ENCODE assay signal across 2 cellular contexts in the genomic region with DNA sequence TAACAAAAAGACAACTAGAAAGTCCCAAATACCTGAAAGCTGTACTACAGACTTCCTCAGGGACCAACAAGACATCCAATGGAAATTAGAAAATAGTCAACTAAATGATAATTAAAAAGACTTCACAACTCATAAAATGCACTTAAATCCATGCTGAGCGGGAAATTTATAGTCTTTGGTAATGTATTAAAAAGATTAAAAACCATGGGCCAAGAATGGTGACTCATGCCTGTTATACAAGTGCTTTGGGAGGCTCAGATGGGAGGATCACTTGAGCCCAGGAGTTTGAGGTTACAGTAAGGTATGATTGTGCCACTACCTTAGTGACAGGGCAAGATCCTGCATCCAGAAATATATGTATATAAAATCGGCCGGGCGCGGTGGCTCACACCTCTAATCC.
TF ChIP-seq lines count a peak whose summit lies in the region.

No MANE protein-coding gene starts in this region.

TF ChIP-seq in A549, 52 proteins besides CTCF, POLR2A, EP300 and RAD21 (continued from another document):
- TF ChIP-seq FOSL2 (IDR thresholded peaks at IDR 0.05) (no peak), FOSL2 (CRISPR knock-in tag; IDR thresholded peaks at IDR 0.05) (peak; percentile 32), RFX5 (IDR thresholded peaks at IDR 0.05) (no peak), MYC (IDR thresholded peaks at IDR 0.05; ENCODE audit: borderline replicate concordance, low read length) (no peak), HOXA7 (CRISPR knock-in tag; IDR thresholded peaks at IDR 0.05) (no peak)
TF ChIP-seq in A549: peak in this region for 1.

TF ChIP-seq in HEK293, 187 proteins besides CTCF, POLR2A, EP300 and RAD21 (continued from another document):
- no peak for TF ChIP-seq ZNF148 (tag by site-specific recombination; IDR thresholded peaks at IDR 0.05; ENCODE audit: borderline replicate concordance)
- no peak for TF ChIP-seq SP3 (tag by site-specific recombination; IDR thresholded peaks at IDR 0.05)
- TF ChIP-seq RBAK (tag by site-specific recombination; IDR thresholded peaks at IDR 0.05), result no peak
- no peak for TF ChIP-seq GLIS1 (tag by site-specific recombination; IDR thresholded peaks at IDR 0.05)
- TF ChIP-seq HIC1 (tag by site-specific recombination; IDR thresholded peaks at IDR 0.05), result peak; percentile 66
- TF ChIP-seq BCL6B (tag by site-specific recombination; IDR thresholded peaks at IDR 0.05), result no peak
- no peak for TF ChIP-seq ZNF324 (tag by site-specific recombination; IDR thresholded peaks at IDR 0.05)
- no peak for TF ChIP-seq ZSCAN4 (tag by site-specific recombination; IDR thresholded peaks at IDR 0.05)
- TF ChIP-seq ZNF792 (tag by site-specific recombination; IDR thresholded peaks at IDR 0.05), result no peak
- no peak for TF ChIP-seq ZBTB6 (tag by site-specific recombination; IDR thresholded peaks at IDR 0.05)
- TF ChIP-seq ZNF785 (tag by site-specific recombination; IDR thresholded peaks at IDR 0.05), result no peak
- TF ChIP-seq ZNF248 (tag by site-specific recombination; IDR thresholded peaks at IDR 0.05), result no peak
- no peak for TF ChIP-seq OVOL3 (tag by site-specific recombination; IDR thresholded peaks at IDR 0.05)
- TF ChIP-seq EGR2 (tag by site-specific recombination; IDR thresholded peaks at IDR 0.05; ENCODE audit: low read depth), result no peak
- no peak for TF ChIP-seq ZNF292 (tag by site-specific recombination; IDR thresholded peaks at IDR 0.05; ENCODE audit: borderline replicate concordance, low read depth)
- TF ChIP-seq, protein P1, sequence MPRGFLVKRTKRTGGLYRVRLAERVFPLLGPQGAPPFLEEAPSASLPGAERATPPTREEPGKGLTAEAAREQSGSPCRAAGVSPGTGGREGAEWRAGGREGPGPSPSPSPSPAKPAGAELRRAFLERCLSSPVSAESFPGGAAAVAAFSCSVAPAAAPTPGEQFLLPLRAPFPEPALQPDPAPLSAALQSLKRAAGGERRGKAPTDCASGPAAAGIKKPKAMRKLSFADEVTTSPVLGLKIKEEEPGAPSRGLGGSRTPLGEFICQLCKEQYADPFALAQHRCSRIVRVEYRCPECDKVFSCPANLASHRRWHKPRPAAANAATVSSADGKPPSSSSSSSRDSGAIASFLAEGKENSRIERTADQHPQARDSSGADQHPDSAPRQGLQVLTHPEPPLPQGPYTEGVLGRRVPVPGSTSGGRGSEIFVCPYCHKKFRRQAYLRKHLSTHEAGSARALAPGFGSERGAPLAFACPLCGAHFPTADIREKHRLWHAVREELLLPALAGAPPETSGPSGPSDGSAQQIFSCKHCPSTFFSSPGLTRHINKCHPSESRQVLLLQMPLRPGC (tag by site-specific recombination; IDR thresholded peaks at IDR 0.05), result no peak
- TF ChIP-seq ZNF157 (tag by site-specific recombination; IDR thresholded peaks at IDR 0.05), result no peak
- peak; percentile 81 for TF ChIP-seq PRDM6 (tag by site-specific recombination; IDR thresholded peaks at IDR 0.05)
- TF ChIP-seq SP7 (tag by site-specific recombination; IDR thresholded peaks at IDR 0.05), result no peak
- no peak for TF ChIP-seq ZNF777 (tag by site-specific recombination; IDR thresholded peaks at IDR 0.05; ENCODE audit: borderline replicate concordance)
- TF ChIP-seq ZNF223 (tag by site-specific recombination; IDR thresholded peaks at IDR 0.05), result no peak
- TF ChIP-seq ZNF600 (tag by site-specific recombination; IDR thresholded peaks at IDR 0.05), result no peak
- no peak for TF ChIP-seq ZFP41 (tag by site-specific recombination; IDR thresholded peaks at IDR 0.05; ENCODE audit: borderline replicate concordance)
- peak; percentile 93 for TF ChIP-seq WT1 (tag by site-specific recombination; IDR thresholded peaks at IDR 0.05)
- TF ChIP-seq, protein P2, sequence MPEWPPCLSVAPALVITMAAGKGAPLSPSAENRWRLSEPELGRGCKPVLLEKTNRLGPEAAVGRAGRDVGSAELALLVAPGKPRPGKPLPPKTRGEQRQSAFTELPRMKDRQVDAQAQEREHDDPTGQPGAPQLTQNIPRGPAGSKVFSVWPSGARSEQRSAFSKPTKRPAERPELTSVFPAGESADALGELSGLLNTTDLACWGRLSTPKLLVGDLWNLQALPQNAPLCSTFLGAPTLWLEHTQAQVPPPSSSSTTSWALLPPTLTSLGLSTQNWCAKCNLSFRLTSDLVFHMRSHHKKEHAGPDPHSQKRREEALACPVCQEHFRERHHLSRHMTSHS (tag by site-specific recombination; IDR thresholded peaks at IDR 0.05), result no peak
- no peak for TF ChIP-seq ZNF707 (tag by site-specific recombination; IDR thresholded peaks at IDR 0.05)
- TF ChIP-seq ZFP69B (tag by site-specific recombination; IDR thresholded peaks at IDR 0.05), result no peak
- TF ChIP-seq ZNF423 (tag by site-specific recombination; IDR thresholded peaks at IDR 0.05), result no peak
- TF ChIP-seq ZNF48 (tag by site-specific recombination; IDR thresholded peaks at IDR 0.05), result no peak
- no peak for TF ChIP-seq SALL2 (tag by site-specific recombination; IDR thresholded peaks at IDR 0.05; ENCODE audit: borderline replicate concordance)
- no peak for TF ChIP-seq GFI1B (tag by site-specific recombination; IDR thresholded peaks at IDR 0.05)
- peak; percentile 64 for TF ChIP-seq KLF8 (tag by site-specific recombination; IDR thresholded peaks at IDR 0.05)
- TF ChIP-seq BCL11B (tag by site-specific recombination; IDR thresholded peaks at IDR 0.05; ENCODE audit: low read depth), result 0 out of 2 replicates have a peak, but pooled peaks have one; percentile 33
- TF ChIP-seq ZNF610 (tag by site-specific recombination; IDR thresholded peaks at IDR 0.05; ENCODE audit: borderline replicate concordance), result no peak
- no peak for TF ChIP-seq ZNF394 (tag by site-specific recombination; IDR thresholded peaks at IDR 0.05; ENCODE audit: borderline replicate concordance)
- TF ChIP-seq, protein P3, sequence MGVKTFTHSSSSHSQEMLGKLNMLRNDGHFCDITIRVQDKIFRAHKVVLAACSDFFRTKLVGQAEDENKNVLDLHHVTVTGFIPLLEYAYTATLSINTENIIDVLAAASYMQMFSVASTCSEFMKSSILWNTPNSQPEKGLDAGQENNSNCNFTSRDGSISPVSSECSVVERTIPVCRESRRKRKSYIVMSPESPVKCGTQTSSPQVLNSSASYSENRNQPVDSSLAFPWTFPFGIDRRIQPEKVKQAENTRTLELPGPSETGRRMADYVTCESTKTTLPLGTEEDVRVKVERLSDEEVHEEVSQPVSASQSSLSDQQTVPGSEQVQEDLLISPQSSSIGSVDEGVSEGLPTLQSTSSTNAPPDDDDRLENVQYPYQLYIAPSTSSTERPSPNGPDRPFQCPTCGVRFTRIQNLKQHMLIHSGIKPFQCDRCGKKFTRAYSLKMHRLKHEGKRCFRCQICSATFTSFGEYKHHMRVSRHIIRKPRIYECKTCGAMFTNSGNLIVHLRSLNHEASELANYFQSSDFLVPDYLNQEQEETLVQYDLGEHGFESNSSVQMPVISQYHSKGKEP (tag by site-specific recombination; IDR thresholded peaks at IDR 0.05), result 0 out of 2 replicates have a peak, but pooled peaks have one; percentile 26
- TF ChIP-seq ZBTB26 (tag by site-specific recombination; optimal IDR thresholded peaks at IDR 0.05), result no peak
